8 cellular contexts compared by ENCODE assay signal in genomic region chr10:101780187-101780817, GRCh38. TPM values are rescaled to one million over a fixed set of nuclear protein-coding genes. Genes with fewer than 3 reads are reported as not detected.
DNase-seq lines count a peak whose midpoint lies in the region; ATAC-seq, FAIRE-seq and TF ChIP-seq lines count a peak whose summit lies in the region.

No MANE protein-coding gene starts in this region.

- CTCF ChIA-PET in A549 (lab: Yijun Ruan, JAX) = interaction anchor here (0.6 to 8.1 kb wide), 37 partner anchors 11 to 624 kb away, joined by 3 to 106 read pairs (median 4); partner anchors contain the start of genes DPCD and POLL

- peak overlapping the region; percentile 1 for H3K4ac ChIP-seq in mesendoderm (ENCODE audit: low read depth, low read length)

- H3K36me3 ChIP-seq in H7 (replicated peaks; ENCODE audit: control insufficient read depth, insufficient read depth, low read length) (no peaks in the 10 kb centered on the region; the same call in 1 of the 2 replicates), brain microvascular endothelial cell (replicated peaks) (peaks cover 16% of the 10 kb centered on the region), mesendoderm (ENCODE audit: control insufficient read depth, insufficient read depth, low read length) (no peaks in the 10 kb centered on the region)

- TF ChIP-seq CTCF in A549 (IDR thresholded peaks at IDR 0.05) = peak; percentile 12; the same call in 1 of the 3 replicates
- TF ChIP-seq CTCF in brain microvascular endothelial cell (IDR thresholded peaks at IDR 0.05; ENCODE audit: low read depth, low read length, missing control alignments) = no peak

- no peak for FAIRE-seq in A549 (lab: Jason Lieb, UNC)

- H3K4me1 ChIP-seq in A549 (peaks cover 35% of the 10 kb centered on the region), mesendoderm (ENCODE audit: control insufficient read depth, low read depth, low read length) (peaks cover 30% of the 10 kb centered on the region)

- no peak for TF ChIP-seq RAD21 in A549 (conservative IDR thresholded peaks at IDR 0.05 in 1 of 2, IDR thresholded peaks at IDR 0.05 in 1 of 2)

- peak overlapping the region; percentile 78 for H3K56ac ChIP-seq in mesendoderm (ENCODE audit: low read length)

- peak overlapping the region; percentile 5 for H2BK5ac ChIP-seq in mesendoderm (ENCODE audit: low read length)

- H3K9me3 ChIP-seq in A549 = no peaks in the 10 kb centered on the region

- H2BK15ac ChIP-seq in mesendoderm (replicated peaks; ENCODE audit: low read depth) = no peak overlapping the region

- no peak overlapping the region for H2AK5ac ChIP-seq in mesendoderm (ENCODE audit: low read length)

- no peak overlapping the region for H3K23ac ChIP-seq in mesendoderm (ENCODE audit: low read length)

- WGBS in A549 (ENCODE audit: missing lambda C conversion rate) = 25% methylated on average over 14 of the region's 17 CpGs
- WGBS in mesendoderm (ENCODE audit: extremely low coverage, insufficient coverage, low lambda C conversion rate) = no CpG with 5 or more reads among the region's 17 CpGs

- H3K4me2 ChIP-seq in A549 (peak overlapping the region; percentile 90), mesendoderm (ENCODE audit: low read length) (peak overlapping the region; percentile 9)

- H3K9ac ChIP-seq in mesendoderm (ENCODE audit: low read length) = peak overlapping the region; percentile 32

- peaks cover 13% of the 10 kb centered on the region for H3K79me2 ChIP-seq in mesendoderm (ENCODE audit: control insufficient read depth, insufficient read depth, low read length)

- in situ Hi-C loops in brain microvascular endothelial cell (cut with HindIII; ENCODE audit: low pct_ligation_motif_present, low sequenced_read_pairs) = no loop called here

- peaks cover 20% of the 10 kb centered on the region for H3K27me3 ChIP-seq in H7 (ENCODE audit: control insufficient read depth, insufficient read depth, low read length)
- H3K27me3 ChIP-seq in brain microvascular endothelial cell (replicated peaks) = peaks cover 14% of the 10 kb centered on the region
- no peaks in the 10 kb centered on the region for H3K27me3 ChIP-seq in mesendoderm (ENCODE audit: insufficient read depth, low read length, poor library complexity)

- peaks cover 5% of the 10 kb centered on the region for H3K79me1 ChIP-seq in mesendoderm (ENCODE audit: low read length)

- no peak overlapping the region for H4K5ac ChIP-seq in mesendoderm (ENCODE audit: low read length)

- H4K8ac ChIP-seq in mesendoderm (ENCODE audit: low read depth, low read length) = no peak overlapping the region

- DNase-seq in A549 (ENCODE audit: low read depth in 1 of 2, low spot score in 1 of 2) (no peak), H7 (peak; percentile 65), brain microvascular endothelial cell (no peak), mesendoderm (peak; percentile 68), HK-2 (ENCODE audit: unreplicated experiment) (no peak), NOMO-1 treated with dmso at 0.1 percent for 144 hours (lab: John Stamatoyannopoulos, UW; ENCODE audit: unreplicated experiment) (no peak)

- H3K27ac ChIP-seq in A549 (peak overlapping the region in 1 of 2 experiments; percentile 65; a peak in 2 of 6 replicates), brain microvascular endothelial cell (no peak overlapping the region), mesendoderm (ENCODE audit: low read depth, low read length) (peak overlapping the region; percentile 19)

- POLR2A ChIA-PET in A549 (lab: Yijun Ruan, JAX) = no interaction called here

- peak overlapping the region; percentile 2 for H2BK120ac ChIP-seq in mesendoderm (ENCODE audit: low read depth, low read length)

- ATAC-seq in A549 = peak; percentile 3 to 5; a peak in 4 of 6 replicates
- no peak for ATAC-seq in HG02610 (IDR thresholded peaks at IDR 0.05; ENCODE audit: unreplicated experiment)
- ATAC-seq in HG02870 (IDR thresholded peaks at IDR 0.05; ENCODE audit: unreplicated experiment) = no peak

- peak overlapping the region; percentile 19 for H3K18ac ChIP-seq in mesendoderm (ENCODE audit: low read length)

- H3K4me3 ChIP-seq in A549 (peak overlapping the region; percentile 20; the same call in 1 of the 3 replicates), H7 (ENCODE audit: insufficient read depth, low read depth, low read length) (peak overlapping the region; percentile 50), brain microvascular endothelial cell (ENCODE audit: low read depth, low read length) (peak overlapping the region; percentile 31), mesendoderm (ENCODE audit: low read length) (no peak overlapping the region)

- TF ChIP-seq POLR2A in A549 (IDR thresholded peaks at IDR 0.05; ENCODE audit: low read length) = no peak

- no peak for TF ChIP-seq EP300 in A549 (IDR thresholded peaks at IDR 0.05)

TF ChIP-seq in A549, 52 proteins besides CTCF, POLR2A, EP300 and RAD21:
- no peak for TF ChIP-seq MAX (IDR thresholded peaks at IDR 0.05)
- TF ChIP-seq ZSCAN20 (CRISPR knock-in tag; IDR thresholded peaks at IDR 0.05) = no peak
- no peak for TF ChIP-seq RARB (CRISPR knock-in tag; IDR thresholded peaks at IDR 0.05)
- no peak for TF ChIP-seq MAFK (IDR thresholded peaks at IDR 0.05; ENCODE audit: partially characterized antibody)
- TF ChIP-seq HOXB5 (CRISPR knock-in tag; IDR thresholded peaks at IDR 0.05) = no peak
- no peak for TF ChIP-seq HEYL (CRISPR knock-in tag; IDR thresholded peaks at IDR 0.05)

RNA-seq across cellular contexts. Expression of gene NPM3, which starts 2.9 kb away (rescaled TPM):
- polyA plus RNA-seq in A549 (2011; rRNA removed) = 41.5 and 45.0 TPM in 2 replicates
- 160 and 182 TPM in 2 replicates for polyA plus RNA-seq in A549 (2012; cell fraction: cytosol; rRNA removed)
- polyA plus RNA-seq in A549 (2012; cell fraction: nucleus; rRNA removed) = 131 and 168 TPM in 2 replicates
- polyA plus RNA-seq in A549 (2017; fragmentation: RNase III; extraction: RNeasy Plus Mini Kit Qiagen cat#74134 plus additional on column Dnase treatment) = 96.3 to 101 TPM (median 99.1 TPM) in 3 replicates
- polyA minus RNA-seq in A549 (2011; rRNA and poly(A)+ RNA removed) = 55.0 and 61.2 TPM in 2 replicates
- 332 and 360 TPM in 2 replicates for total RNA-seq in H7 (2014; rRNA removed; shearing (Covaris generic))
- 217 TPM for polyA plus RNA-seq in mesendoderm (2013, experiment 1 of 2)
- 215 TPM for polyA plus RNA-seq in mesendoderm (2013, experiment 2 of 2)

RNA-seq across cellular contexts. Expression of gene FGF8, which starts 4.4 kb away (rescaled TPM):
- polyA plus RNA-seq in A549 (2011; rRNA removed) (0.12 TPM in 1 of 2 replicates, not detected in the other), A549 (2017; fragmentation: RNase III; extraction: RNeasy Plus Mini Kit Qiagen cat#74134 plus additional on column Dnase treatment) (not detected in 3 replicates)
- polyA plus RNA-seq in A549 (2012; cell fraction: cytosol; rRNA removed) = 0.08 and 0.16 TPM in 2 replicates
- 0.67 and 0.77 TPM in 2 replicates for polyA plus RNA-seq in A549 (2012; cell fraction: nucleus; rRNA removed)
- polyA minus RNA-seq in A549 (2011; rRNA and poly(A)+ RNA removed) = not detected in 2 replicates
- total RNA-seq in H7 (2014; rRNA removed; shearing (Covaris generic)) = 43.0 and 59.8 TPM in 2 replicates
- polyA plus RNA-seq in mesendoderm (2013, experiment 1 of 2) = 64.2 TPM
- 64.2 TPM for polyA plus RNA-seq in mesendoderm (2013, experiment 2 of 2)

RNA-seq across cellular contexts. Expression of gene OGA, which starts 37.9 kb away (rescaled TPM):
- polyA plus RNA-seq in A549 (2011; rRNA removed) (79.1 and 84.5 TPM in 2 replicates), A549 (2017; fragmentation: RNase III; extraction: RNeasy Plus Mini Kit Qiagen cat#74134 plus additional on column Dnase treatment) (40.3 to 50.7 TPM (median 46.5 TPM) in 3 replicates)
- 13.2 and 13.9 TPM in 2 replicates for polyA plus RNA-seq in A549 (2012; cell fraction: cytosol; rRNA removed)
- 21.1 and 34.5 TPM in 2 replicates for polyA plus RNA-seq in A549 (2012; cell fraction: nucleus; rRNA removed)
- 22.5 and 23.8 TPM in 2 replicates for polyA minus RNA-seq in A549 (2011; rRNA and poly(A)+ RNA removed)
- total RNA-seq in H7 (2014; rRNA removed; shearing (Covaris generic)) = 56.3 and 96.7 TPM in 2 replicates
- polyA plus RNA-seq in mesendoderm (2013, experiment 1 of 2) = 53.2 TPM
- polyA plus RNA-seq in mesendoderm (2013, experiment 2 of 2) = 52.9 TPM

Comparison
In these comparisons a context has a peak if more than half of its experiments do, and no peak if none do; other contexts are left out.
1. ATAC-seq: peak in A549 (2 of 2); none in HG02610 (single experiment) and HG02870 (single experiment).
2. DNase-seq: peak in H7 (single experiment) and mesendoderm (single experiment); none in A549 (0 of 2), brain microvascular endothelial cell (single experiment), HK-2 (single experiment) and NOMO-1 treated with dmso at 0.1 percent for 144 hours (single experiment).